ENCODE assay signal across 1 cellular context in the genomic region with DNA sequence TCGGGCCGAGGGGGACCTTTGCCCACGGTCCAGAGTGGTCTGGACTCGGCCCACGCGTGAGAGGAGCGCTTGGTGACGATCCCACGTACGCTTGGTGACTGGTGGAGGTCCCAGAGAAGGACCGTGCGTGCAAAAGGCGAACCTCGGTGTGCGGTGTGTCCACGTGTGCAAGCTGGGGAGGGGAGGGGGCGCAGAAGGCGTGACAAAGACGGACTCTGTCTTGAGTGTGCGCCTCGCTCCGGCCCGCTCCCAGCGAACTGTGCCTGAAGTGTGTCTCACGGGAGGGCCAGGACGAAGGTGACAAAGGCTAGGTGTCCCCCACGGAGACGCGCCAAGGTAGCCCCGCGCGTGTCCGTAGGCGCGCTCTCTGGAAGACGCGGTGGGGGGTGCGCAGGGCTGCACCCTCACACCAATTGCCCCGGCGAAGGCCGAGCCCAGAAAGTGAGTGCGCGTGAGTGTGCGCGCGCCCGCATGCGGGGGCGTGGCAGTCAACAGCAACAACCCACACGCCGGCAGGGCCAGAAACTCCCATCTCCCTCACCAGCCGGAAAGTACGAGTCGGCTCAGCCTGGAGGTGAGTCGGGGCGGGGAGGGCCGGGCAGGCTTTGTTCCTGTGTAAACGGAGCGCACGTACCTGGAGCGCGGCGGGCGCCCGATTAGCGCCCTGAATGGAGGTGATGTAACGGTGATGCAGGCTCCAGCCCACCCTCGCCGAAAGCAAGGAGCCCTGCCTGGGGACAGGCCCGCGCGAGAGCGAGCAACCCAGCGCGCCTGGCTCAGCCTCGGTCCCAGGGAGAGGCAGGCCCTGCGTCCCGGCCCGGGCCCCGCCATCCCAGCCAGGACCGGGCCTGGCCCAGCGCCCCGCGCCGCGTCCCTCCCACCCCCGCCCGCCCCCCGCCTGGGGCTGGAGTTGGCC.
TF ChIP-seq lines count a peak whose summit lies in the region.

A gene with protein sequence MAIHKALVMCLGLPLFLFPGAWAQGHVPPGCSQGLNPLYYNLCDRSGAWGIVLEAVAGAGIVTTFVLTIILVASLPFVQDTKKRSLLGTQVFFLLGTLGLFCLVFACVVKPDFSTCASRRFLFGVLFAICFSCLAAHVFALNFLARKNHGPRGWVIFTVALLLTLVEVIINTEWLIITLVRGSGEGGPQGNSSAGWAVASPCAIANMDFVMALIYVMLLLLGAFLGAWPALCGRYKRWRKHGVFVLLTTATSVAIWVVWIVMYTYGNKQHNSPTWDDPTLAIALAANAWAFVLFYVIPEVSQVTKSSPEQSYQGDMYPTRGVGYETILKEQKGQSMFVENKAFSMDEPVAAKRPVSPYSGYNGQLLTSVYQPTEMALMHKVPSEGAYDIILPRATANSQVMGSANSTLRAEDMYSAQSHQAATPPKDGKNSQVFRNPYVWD (plus strand): TSS at position 521 of the 916 bp plus-strand sequence. CDS start 7,689 bp downstream, outside the sequence.

TF ChIP-seq in A549, 52 proteins besides CTCF, POLR2A, EP300 and RAD21 (continued from another document):
- TF ChIP-seq CBX2 (IDR thresholded peaks at IDR 0.05; ENCODE audit: borderline replicate concordance, low read depth) (no peak), HEYL (CRISPR knock-in tag; IDR thresholded peaks at IDR 0.05) (no peak), ESRRA (IDR thresholded peaks at IDR 0.05; ENCODE audit: borderline replicate concordance, low read length) (no peak)
- TF ChIP-seq, protein P1, sequence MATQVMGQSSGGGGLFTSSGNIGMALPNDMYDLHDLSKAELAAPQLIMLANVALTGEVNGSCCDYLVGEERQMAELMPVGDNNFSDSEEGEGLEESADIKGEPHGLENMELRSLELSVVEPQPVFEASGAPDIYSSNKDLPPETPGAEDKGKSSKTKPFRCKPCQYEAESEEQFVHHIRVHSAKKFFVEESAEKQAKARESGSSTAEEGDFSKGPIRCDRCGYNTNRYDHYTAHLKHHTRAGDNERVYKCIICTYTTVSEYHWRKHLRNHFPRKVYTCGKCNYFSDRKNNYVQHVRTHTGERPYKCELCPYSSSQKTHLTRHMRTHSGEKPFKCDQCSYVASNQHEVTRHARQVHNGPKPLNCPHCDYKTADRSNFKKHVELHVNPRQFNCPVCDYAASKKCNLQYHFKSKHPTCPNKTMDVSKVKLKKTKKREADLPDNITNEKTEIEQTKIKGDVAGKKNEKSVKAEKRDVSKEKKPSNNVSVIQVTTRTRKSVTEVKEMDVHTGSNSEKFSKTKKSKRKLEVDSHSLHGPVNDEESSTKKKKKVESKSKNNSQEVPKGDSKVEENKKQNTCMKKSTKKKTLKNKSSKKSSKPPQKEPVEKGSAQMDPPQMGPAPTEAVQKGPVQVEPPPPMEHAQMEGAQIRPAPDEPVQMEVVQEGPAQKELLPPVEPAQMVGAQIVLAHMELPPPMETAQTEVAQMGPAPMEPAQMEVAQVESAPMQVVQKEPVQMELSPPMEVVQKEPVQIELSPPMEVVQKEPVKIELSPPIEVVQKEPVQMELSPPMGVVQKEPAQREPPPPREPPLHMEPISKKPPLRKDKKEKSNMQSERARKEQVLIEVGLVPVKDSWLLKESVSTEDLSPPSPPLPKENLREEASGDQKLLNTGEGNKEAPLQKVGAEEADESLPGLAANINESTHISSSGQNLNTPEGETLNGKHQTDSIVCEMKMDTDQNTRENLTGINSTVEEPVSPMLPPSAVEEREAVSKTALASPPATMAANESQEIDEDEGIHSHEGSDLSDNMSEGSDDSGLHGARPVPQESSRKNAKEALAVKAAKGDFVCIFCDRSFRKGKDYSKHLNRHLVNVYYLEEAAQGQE (IDR thresholded peaks at IDR 0.05) = no peak
- TF ChIP-seq, protein P2, sequence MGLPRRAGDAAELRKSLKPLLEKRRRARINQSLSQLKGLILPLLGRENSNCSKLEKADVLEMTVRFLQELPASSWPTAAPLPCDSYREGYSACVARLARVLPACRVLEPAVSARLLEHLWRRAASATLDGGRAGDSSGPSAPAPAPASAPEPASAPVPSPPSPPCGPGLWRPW (IDR thresholded peaks at IDR 0.05) = no peak
